Comparison of ENCODE assay signal across 1 cellular context in the genomic region with DNA sequence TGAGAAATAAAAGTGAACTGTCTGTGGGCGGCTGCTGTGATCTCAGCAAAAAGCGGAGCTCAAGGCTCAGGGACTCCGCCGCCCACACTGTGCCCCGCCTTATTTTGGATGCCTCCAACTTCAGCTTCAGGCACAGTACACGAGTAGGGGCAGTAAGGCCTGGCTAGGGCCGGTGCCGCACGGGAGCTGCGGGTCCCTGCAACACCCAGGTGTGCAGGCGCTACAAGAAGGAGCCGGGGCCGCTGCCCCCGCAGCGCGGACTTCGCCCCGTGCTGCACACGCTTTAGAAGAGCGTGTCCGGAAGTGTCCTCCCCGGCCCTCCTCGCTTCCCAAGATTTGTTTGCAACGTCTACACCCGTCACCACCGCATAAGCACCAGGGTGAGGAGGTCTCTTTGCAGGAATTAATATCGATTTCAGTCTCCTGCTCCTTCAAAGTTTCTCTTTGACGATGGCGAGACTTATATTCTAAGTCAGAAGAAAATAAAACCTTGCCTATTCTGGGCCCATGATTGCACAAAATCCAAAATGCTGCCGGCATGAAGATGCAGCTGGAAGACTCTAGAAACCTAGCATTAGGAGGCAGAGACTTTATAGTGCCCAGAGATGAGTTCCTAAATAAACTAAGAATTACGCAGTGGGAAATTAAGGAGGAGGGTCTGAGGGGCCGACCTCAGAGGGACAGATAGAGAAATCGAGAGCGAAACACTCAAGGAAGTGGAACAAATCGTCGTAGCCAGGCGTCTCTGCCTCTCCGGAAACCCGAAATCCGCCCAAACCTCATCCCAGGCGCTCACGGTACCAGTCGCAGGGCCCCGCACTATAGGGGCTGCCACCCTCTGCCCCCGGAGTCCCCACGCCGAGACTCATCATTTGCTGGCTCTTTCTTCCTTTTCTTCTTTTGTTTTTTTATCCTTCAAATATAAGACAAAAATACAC.
TF ChIP-seq lines count a peak whose summit lies in the region.

No MANE protein-coding gene starts in this region.

TF ChIP-seq in HepG2, 621 proteins besides CTCF, POLR2A, EP300 and RAD21 (continued from another document):
- TF ChIP-seq ZSCAN29 (CRISPR knock-in tag; conservative IDR thresholded peaks at IDR 0.05), result no peak
- no peak for TF ChIP-seq ZBTB7A (CRISPR knock-in tag; IDR thresholded peaks at IDR 0.05)
- TF ChIP-seq POLR2AphosphoS2 (IDR thresholded peaks at IDR 0.05; ENCODE audit: low read depth, low read length), result no peak
- TF ChIP-seq SRSF4 (IDR thresholded peaks at IDR 0.05; ENCODE audit: low read depth, low read length, poor library complexity, severe bottlenecking), result no peak
- TF ChIP-seq HCFC1 (IDR thresholded peaks at IDR 0.05; ENCODE audit: low read depth, low read length), result no peak
- peak; percentile 36; the same call in 1 of the 2 replicates for TF ChIP-seq ZNF263 (CRISPR knock-in tag; IDR thresholded peaks at IDR 0.05)
- TF ChIP-seq, protein P1, sequence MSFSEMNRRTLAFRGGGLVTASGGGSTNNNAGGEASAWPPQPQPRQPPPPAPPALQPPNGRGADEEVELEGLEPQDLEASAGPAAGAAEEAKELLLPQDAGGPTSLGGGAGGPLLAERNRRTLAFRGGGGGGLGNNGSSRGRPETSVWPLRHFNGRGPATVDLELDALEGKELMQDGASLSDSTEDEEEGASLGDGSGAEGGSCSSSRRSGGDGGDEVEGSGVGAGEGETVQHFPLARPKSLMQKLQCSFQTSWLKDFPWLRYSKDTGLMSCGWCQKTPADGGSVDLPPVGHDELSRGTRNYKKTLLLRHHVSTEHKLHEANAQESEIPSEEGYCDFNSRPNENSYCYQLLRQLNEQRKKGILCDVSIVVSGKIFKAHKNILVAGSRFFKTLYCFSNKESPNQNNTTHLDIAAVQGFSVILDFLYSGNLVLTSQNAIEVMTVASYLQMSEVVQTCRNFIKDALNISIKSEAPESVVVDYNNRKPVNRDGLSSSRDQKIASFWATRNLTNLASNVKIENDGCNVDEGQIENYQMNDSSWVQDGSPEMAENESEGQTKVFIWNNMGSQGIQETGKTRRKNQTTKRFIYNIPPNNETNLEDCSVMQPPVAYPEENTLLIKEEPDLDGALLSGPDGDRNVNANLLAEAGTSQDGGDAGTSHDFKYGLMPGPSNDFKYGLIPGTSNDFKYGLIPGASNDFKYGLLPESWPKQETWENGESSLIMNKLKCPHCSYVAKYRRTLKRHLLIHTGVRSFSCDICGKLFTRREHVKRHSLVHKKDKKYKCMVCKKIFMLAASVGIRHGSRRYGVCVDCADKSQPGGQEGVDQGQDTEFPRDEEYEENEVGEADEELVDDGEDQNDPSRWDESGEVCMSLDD (CRISPR knock-in tag; IDR thresholded peaks at IDR 0.05; ENCODE audit: borderline replicate concordance), result no peak
- TF ChIP-seq GABPB1 (CRISPR knock-in tag; IDR thresholded peaks at IDR 0.05), result peak; percentile 67; the same call in 1 of the 2 replicates
- TF ChIP-seq, protein P2, sequence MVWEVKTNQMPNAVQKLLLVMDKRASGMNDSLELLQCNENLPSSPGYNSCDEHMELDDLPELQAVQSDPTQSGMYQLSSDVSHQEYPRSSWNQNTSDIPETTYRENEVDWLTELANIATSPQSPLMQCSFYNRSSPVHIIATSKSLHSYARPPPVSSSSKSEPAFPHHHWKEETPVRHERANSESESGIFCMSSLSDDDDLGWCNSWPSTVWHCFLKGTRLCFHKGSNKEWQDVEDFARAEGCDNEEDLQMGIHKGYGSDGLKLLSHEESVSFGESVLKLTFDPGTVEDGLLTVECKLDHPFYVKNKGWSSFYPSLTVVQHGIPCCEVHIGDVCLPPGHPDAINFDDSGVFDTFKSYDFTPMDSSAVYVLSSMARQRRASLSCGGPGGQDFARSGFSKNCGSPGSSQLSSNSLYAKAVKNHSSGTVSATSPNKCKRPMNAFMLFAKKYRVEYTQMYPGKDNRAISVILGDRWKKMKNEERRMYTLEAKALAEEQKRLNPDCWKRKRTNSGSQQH (CRISPR knock-in tag; IDR thresholded peaks at IDR 0.05; ENCODE audit: low read depth), result no peak
- TF ChIP-seq PAX8 (CRISPR knock-in tag; IDR thresholded peaks at IDR 0.05; ENCODE audit: borderline replicate concordance), result no peak
- TF ChIP-seq ZNF652 (CRISPR knock-in tag; IDR thresholded peaks at IDR 0.05; ENCODE audit: borderline replicate concordance, low read depth), result no peak
- TF ChIP-seq ETV5 (CRISPR knock-in tag; IDR thresholded peaks at IDR 0.05; ENCODE audit: borderline replicate concordance), result peak; percentile 47; the same call in 1 of the 2 replicates
- TF ChIP-seq, protein P3, sequence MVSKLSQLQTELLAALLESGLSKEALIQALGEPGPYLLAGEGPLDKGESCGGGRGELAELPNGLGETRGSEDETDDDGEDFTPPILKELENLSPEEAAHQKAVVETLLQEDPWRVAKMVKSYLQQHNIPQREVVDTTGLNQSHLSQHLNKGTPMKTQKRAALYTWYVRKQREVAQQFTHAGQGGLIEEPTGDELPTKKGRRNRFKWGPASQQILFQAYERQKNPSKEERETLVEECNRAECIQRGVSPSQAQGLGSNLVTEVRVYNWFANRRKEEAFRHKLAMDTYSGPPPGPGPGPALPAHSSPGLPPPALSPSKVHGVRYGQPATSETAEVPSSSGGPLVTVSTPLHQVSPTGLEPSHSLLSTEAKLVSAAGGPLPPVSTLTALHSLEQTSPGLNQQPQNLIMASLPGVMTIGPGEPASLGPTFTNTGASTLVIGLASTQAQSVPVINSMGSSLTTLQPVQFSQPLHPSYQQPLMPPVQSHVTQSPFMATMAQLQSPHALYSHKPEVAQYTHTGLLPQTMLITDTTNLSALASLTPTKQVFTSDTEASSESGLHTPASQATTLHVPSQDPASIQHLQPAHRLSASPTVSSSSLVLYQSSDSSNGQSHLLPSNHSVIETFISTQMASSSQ (IDR thresholded peaks at IDR 0.05; ENCODE audit: low read depth), result no peak
- TF ChIP-seq, protein P3 (CRISPR knock-in tag; IDR thresholded peaks at IDR 0.05; ENCODE audit: borderline replicate concordance), result no peak
- TF ChIP-seq KDM5A (IDR thresholded peaks at IDR 0.05; ENCODE audit: borderline replicate concordance, low read length), result no peak
- TF ChIP-seq, protein P4, sequence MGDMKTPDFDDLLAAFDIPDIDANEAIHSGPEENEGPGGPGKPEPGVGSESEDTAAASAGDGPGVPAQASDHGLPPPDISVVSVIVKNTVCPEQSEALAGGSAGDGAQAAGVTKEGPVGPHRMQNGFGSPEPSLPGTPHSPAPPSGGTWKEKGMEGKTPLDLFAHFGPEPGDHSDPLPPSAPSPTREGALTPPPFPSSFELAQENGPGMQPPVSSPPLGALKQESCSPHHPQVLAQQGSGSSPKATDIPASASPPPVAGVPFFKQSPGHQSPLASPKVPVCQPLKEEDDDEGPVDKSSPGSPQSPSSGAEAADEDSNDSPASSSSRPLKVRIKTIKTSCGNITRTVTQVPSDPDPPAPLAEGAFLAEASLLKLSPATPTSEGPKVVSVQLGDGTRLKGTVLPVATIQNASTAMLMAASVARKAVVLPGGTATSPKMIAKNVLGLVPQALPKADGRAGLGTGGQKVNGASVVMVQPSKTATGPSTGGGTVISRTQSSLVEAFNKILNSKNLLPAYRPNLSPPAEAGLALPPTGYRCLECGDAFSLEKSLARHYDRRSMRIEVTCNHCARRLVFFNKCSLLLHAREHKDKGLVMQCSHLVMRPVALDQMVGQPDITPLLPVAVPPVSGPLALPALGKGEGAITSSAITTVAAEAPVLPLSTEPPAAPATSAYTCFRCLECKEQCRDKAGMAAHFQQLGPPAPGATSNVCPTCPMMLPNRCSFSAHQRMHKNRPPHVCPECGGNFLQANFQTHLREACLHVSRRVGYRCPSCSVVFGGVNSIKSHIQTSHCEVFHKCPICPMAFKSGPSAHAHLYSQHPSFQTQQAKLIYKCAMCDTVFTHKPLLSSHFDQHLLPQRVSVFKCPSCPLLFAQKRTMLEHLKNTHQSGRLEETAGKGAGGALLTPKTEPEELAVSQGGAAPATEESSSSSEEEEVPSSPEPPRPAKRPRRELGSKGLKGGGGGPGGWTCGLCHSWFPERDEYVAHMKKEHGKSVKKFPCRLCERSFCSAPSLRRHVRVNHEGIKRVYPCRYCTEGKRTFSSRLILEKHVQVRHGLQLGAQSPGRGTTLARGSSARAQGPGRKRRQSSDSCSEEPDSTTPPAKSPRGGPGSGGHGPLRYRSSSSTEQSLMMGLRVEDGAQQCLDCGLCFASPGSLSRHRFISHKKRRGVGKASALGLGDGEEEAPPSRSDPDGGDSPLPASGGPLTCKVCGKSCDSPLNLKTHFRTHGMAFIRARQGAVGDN (CRISPR knock-in tag; IDR thresholded peaks at IDR 0.05), result peak; percentile 43; the same call in 1 of the 2 replicates
- TF ChIP-seq GABPA (IDR thresholded peaks at IDR 0.05; ENCODE audit: low read depth, low read length), result no peak
- TF ChIP-seq GABPA (CRISPR knock-in tag; IDR thresholded peaks at IDR 0.05; ENCODE audit: low read depth), result peak; percentile 29; the same call in 1 of the 2 replicates
- TF ChIP-seq SRF (IDR thresholded peaks at IDR 0.05; ENCODE audit: low read depth, low read length), result no peak
- peak; percentile 38; the same call in 1 of the 2 replicates for TF ChIP-seq HNF4G (IDR thresholded peaks at IDR 0.05; ENCODE audit: borderline replicate concordance, low read depth, low read length)
- no peak for TF ChIP-seq HNF4G (CRISPR knock-in tag; IDR thresholded peaks at IDR 0.05; ENCODE audit: borderline replicate concordance, low read depth)
